ENCODE assay signal across 1 cellular context in the genomic region with DNA sequence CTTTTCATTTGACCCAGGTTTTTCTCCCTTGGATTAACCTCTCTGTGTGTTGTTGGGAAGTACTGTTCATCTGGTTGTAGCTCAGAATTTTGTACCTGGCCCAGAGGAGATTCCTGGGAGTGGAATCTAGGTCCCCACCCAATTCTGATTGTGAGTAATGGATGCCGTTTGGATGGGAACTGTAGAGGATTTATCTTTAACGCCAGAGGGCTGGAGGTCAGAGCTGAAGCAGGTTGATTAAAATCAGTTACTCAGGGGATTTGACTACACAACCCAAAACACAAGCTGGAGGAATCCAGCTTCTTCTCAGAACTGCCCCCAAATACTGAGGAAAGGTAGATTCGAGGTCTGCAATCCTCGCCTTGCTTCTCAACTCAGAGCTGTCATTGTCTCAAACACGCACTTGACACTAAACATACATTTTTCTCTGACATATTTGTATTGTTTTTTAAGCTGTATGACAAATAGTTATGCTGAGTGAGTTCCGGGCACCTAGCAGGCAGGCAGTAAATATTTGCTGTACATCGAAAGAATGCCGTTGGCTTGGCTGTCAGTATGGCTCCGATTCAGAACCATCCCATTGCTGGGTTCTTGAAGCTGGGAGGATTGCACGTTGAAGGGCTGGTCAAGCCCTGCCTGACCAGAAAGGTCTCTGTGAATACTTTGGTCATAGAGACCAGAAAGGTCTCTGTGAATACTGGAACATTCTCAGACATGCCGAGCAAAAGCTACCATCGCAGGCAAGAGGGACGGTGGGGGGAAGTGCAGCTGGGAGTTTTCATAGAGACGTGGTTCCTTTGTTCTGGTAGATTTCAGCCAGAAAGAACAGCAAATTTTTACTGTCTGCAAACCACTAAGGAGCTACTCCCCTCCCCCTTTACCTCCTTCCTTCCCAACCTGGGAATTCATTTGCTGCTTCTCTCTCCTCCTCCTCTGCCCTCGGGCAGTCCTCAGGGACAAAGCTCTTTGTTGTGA.
TF ChIP-seq lines count a peak whose summit lies in the region.

No MANE protein-coding gene starts in this region.

TF ChIP-seq in HepG2, 621 proteins besides CTCF, POLR2A, EP300 and RAD21 (continued from another document):
- TF ChIP-seq, protein P1, sequence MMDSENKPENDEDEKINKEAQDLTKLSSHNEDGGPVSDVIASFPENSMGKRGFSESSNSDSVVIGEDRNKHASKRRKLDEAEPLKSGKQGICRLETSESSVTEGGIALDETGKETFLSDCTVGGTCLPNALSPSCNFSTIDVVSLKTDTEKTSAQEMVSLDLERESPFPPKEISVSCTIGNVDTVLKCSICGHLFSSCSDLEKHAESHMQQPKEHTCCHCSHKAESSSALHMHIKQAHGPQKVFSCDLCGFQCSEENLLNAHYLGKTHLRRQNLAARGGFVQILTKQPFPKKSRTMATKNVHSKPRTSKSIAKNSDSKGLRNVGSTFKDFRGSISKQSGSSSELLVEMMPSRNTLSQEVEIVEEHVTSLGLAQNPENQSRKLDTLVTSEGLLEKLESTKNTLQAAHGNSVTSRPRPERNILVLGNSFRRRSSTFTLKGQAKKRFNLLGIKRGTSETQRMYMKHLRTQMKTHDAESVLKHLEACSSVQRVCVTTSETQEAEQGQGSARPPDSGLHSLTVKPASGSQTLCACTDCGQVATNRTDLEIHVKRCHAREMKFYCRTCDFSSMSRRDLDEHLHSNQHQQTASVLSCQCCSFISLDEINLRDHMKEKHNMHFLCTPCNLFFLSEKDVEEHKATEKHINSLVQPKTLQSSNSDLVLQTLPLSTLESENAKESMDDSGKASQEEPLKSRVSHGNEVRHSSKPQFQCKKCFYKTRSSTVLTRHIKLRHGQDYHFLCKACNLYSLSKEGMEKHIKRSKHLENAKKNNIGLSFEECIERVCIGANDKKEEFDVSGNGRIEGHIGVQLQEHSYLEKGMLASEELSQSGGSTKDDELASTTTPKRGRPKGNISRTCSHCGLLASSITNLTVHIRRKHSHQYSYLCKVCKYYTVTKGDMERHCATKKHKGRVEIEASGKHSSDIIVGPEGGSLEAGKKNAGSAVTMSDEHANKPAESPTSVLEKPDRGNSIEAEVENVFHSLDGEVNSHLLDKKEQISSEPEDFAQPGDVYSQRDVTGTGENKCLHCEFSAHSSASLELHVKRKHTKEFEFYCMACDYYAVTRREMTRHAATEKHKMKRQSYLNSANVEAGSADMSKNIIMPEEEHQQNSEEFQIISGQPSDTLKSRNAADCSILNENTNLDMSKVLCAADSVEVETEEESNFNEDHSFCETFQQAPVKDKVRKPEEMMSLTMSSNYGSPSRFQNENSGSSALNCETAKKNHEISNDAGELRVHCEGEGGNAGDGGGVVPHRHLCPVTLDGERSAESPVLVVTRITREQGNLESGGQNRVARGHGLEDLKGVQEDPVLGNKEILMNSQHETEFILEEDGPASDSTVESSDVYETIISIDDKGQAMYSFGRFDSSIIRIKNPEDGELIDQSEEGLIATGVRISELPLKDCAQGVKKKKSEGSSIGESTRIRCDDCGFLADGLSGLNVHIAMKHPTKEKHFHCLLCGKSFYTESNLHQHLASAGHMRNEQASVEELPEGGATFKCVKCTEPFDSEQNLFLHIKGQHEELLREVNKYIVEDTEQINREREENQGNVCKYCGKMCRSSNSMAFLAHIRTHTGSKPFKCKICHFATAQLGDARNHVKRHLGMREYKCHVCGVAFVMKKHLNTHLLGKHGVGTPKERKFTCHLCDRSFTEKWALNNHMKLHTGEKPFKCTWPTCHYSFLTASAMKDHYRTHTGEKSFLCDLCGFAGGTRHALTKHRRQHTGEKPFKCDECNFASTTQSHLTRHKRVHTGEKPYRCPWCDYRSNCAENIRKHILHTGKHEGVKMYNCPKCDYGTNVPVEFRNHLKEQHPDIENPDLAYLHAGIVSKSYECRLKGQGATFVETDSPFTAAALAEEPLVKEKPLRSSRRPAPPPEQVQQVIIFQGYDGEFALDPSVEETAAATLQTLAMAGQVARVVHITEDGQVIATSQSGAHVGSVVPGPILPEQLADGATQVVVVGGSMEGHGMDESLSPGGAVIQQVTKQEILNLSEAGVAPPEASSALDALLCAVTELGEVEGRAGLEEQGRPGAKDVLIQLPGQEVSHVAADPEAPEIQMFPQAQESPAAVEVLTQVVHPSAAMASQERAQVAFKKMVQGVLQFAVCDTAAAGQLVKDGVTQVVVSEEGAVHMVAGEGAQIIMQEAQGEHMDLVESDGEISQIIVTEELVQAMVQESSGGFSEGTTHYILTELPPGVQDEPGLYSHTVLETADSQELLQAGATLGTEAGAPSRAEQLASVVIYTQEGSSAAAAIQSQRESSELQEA (CRISPR knock-in tag; IDR thresholded peaks at IDR 0.05; ENCODE audit: not compliant biosample characterization): no peak
- TF ChIP-seq SKI (IDR thresholded peaks at IDR 0.05; ENCODE audit: partially characterized antibody) (no peak), SP140L (CRISPR knock-in tag; IDR thresholded peaks at IDR 0.05; ENCODE audit: borderline replicate concordance) (no peak), ZNF543 (CRISPR knock-in tag; IDR thresholded peaks at IDR 0.05) (no peak), ZNF850 (CRISPR knock-in tag; conservative IDR thresholded peaks at IDR 0.05) (no peak), ZNF329 (CRISPR knock-in tag; IDR thresholded peaks at IDR 0.05; ENCODE audit: low read depth) (no peak), ZNF326 (CRISPR knock-in tag; IDR thresholded peaks at IDR 0.05; ENCODE audit: borderline replicate concordance) (no peak), HES4 (CRISPR knock-in tag; IDR thresholded peaks at IDR 0.05; ENCODE audit: borderline replicate concordance) (no peak), ZBTB2 (CRISPR knock-in tag; IDR thresholded peaks at IDR 0.05; ENCODE audit: low read depth) (no peak), HMG20B (CRISPR knock-in tag; conservative IDR thresholded peaks at IDR 0.05) (no peak), NR2F2 (IDR thresholded peaks at IDR 0.05; ENCODE audit: borderline replicate concordance, low read depth) (no peak), KAT7 (CRISPR knock-in tag; IDR thresholded peaks at IDR 0.05; ENCODE audit: borderline replicate concordance) (no peak), ZFP37 (CRISPR knock-in tag; IDR thresholded peaks at IDR 0.05; ENCODE audit: borderline replicate concordance) (no peak), ASH2L (IDR thresholded peaks at IDR 0.05; ENCODE audit: insufficient read length, low read depth, low read length) (peak; percentile 8), ZNF160 (CRISPR knock-in tag; IDR thresholded peaks at IDR 0.05) (no peak), ZNF770 (CRISPR knock-in tag; IDR thresholded peaks at IDR 0.05) (no peak), PRPF4 (IDR thresholded peaks at IDR 0.05; ENCODE audit: low read depth, low read length, poor library complexity, severe bottlenecking) (no peak), ZFYVE20 (CRISPR knock-in tag; IDR thresholded peaks at IDR 0.05; ENCODE audit: borderline replicate concordance, low read depth) (no peak), HOXA5 (CRISPR knock-in tag; IDR thresholded peaks at IDR 0.05) (no peak), SALL1 (CRISPR knock-in tag; IDR thresholded peaks at IDR 0.05) (peak; percentile 88), ZNF7 (CRISPR knock-in tag; IDR thresholded peaks at IDR 0.05) (no peak), NKX3-1 (CRISPR knock-in tag; IDR thresholded peaks at IDR 0.05) (no peak), NFKBIZ (CRISPR knock-in tag; IDR thresholded peaks at IDR 0.05) (no peak), ZBTB44 (CRISPR knock-in tag; IDR thresholded peaks at IDR 0.05) (no peak)
- TF ChIP-seq, protein P2, sequence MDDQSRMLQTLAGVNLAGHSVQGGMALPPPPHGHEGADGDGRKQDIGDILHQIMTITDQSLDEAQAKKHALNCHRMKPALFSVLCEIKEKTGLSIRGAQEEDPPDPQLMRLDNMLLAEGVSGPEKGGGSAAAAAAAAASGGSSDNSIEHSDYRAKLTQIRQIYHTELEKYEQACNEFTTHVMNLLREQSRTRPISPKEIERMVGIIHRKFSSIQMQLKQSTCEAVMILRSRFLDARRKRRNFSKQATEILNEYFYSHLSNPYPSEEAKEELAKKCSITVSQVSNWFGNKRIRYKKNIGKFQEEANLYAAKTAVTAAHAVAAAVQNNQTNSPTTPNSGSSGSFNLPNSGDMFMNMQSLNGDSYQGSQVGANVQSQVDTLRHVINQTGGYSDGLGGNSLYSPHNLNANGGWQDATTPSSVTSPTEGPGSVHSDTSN (CRISPR knock-in tag; IDR thresholded peaks at IDR 0.05; ENCODE audit: borderline replicate concordance): no peak
- TF ChIP-seq, protein P3, sequence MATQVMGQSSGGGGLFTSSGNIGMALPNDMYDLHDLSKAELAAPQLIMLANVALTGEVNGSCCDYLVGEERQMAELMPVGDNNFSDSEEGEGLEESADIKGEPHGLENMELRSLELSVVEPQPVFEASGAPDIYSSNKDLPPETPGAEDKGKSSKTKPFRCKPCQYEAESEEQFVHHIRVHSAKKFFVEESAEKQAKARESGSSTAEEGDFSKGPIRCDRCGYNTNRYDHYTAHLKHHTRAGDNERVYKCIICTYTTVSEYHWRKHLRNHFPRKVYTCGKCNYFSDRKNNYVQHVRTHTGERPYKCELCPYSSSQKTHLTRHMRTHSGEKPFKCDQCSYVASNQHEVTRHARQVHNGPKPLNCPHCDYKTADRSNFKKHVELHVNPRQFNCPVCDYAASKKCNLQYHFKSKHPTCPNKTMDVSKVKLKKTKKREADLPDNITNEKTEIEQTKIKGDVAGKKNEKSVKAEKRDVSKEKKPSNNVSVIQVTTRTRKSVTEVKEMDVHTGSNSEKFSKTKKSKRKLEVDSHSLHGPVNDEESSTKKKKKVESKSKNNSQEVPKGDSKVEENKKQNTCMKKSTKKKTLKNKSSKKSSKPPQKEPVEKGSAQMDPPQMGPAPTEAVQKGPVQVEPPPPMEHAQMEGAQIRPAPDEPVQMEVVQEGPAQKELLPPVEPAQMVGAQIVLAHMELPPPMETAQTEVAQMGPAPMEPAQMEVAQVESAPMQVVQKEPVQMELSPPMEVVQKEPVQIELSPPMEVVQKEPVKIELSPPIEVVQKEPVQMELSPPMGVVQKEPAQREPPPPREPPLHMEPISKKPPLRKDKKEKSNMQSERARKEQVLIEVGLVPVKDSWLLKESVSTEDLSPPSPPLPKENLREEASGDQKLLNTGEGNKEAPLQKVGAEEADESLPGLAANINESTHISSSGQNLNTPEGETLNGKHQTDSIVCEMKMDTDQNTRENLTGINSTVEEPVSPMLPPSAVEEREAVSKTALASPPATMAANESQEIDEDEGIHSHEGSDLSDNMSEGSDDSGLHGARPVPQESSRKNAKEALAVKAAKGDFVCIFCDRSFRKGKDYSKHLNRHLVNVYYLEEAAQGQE (IDR thresholded peaks at IDR 0.05; ENCODE audit: borderline replicate concordance in 1 of 2, low read depth in 1 of 2, low read length in 2 of 2): no peak
